Comparison of ENCODE assay signal across 8 cellular contexts in genomic region chr9:38620483-38621433, GRCh38. TPM values are rescaled to one million over a fixed set of nuclear protein-coding genes. Genes with fewer than 3 reads are reported as not detected.
DNase-seq lines count a peak whose midpoint lies in the region; ATAC-seq and TF ChIP-seq lines count a peak whose summit lies in the region.

ANKRD18A (minus strand) TSS chr9:38620596; CDS start chr9:38620285, 311 bp downstream.

- peaks cover 26% of the 10 kb centered on the region for H3K27me3 Mint-ChIP-seq in activated CD4-positive, alpha-beta T cell treated with anti-CD3 and anti-CD28 coated beads for 36 hours

- peak within 1 kb of the TSS; percentile 76 for H3K4me3 Mint-ChIP-seq in activated CD4-positive, alpha-beta T cell treated with anti-CD3 and anti-CD28 coated beads for 36 hours

- ATAC-seq in GM18502 (IDR thresholded peaks at IDR 0.05; ENCODE audit: poor library complexity, unreplicated experiment) (peak; percentile 78), HG02938 (IDR thresholded peaks at IDR 0.05; ENCODE audit: unreplicated experiment) (peak; percentile 63), left lung (peak; percentile 91)
- ATAC-seq in activated CD4-positive, alpha-beta T cell treated with anti-CD3 and anti-CD28 coated beads for 36 hours: peak; percentile 89

- peak within 1 kb of the TSS; percentile 83 for H3K27ac Mint-ChIP-seq in activated CD4-positive, alpha-beta T cell treated with anti-CD3 and anti-CD28 coated beads for 36 hours

- H3K4me1 Mint-ChIP-seq in activated CD4-positive, alpha-beta T cell treated with anti-CD3 and anti-CD28 coated beads for 36 hours: peaks cover 10% of the 10 kb centered on the region

- peak; percentile 54 for DNase-seq in NCI-H2107 treated with DMSO at 0.1 percent for 48 hours (lab: John Stamatoyannopoulos, UW; ENCODE audit: unreplicated experiment)
- DNase-seq in activated CD4-positive, alpha-beta T cell treated with anti-CD3 and anti-CD28 coated beads for 36 hours: peak; percentile 89
- peak; percentile 72 for DNase-seq in dermis blood vessel endothelial cell
- DNase-seq in left lung: peak; percentile 86 to 97
- DNase-seq in stimulated activated CD4-positive, alpha-beta T cell treated with anti-CD3 and anti-CD28 coated beads, Interleukin-1b, Interleukin-23, amount 100 ng/mL, for 48 hours: peak; percentile 86
- DNase-seq in KG1 (lab: John Stamatoyannopoulos, UW): no peak

- peak within 1 kb of the TSS; percentile 31 to 49 for H3K4me3 ChIP-seq in left lung

- H3K27me3 ChIP-seq in left lung: peaks cover 37 to 69% of the 10 kb centered on the region in 2 donors

- intact Hi-C loops in activated CD4-positive, alpha-beta T cell treated with anti-CD3 and anti-CD28 coated beads for 36 hours (cut with DNase I, micrococcal nuclease): loop anchor here in 1 of 2 experiments (2.0 to 5.0 kb wide), 2 partner anchors 62 to 552 kb away; partner anchors contain the start of gene SHB
- intact Hi-C loops in left lung (cut with DNase I): no loop called here

- no peaks in the 10 kb centered on the region for H3K36me3 ChIP-seq in left lung

- CTCF ChIA-PET in activated CD4-positive, alpha-beta T cell treated with anti-CD3 and anti-CD28 coated beads for 36 hours (lab: Charles Lee): interaction anchor here (0.6 kb wide), 1 partner anchor 627 kb away, joined by 3 read pairs; no protein-coding TSS in a partner anchor

- H3K27ac ChIP-seq in left lung: peak within 1 kb of the TSS; percentile 61 to 72

- H3K4me1 ChIP-seq in left lung: peaks cover 0 to 30% of the 10 kb centered on the region in 2 donors

- POLR2A ChIA-PET in activated CD4-positive, alpha-beta T cell treated with anti-CD3 and anti-CD28 coated beads for 36 hours (lab: Charles Lee): no interaction called here

- peaks cover 2% of the 10 kb centered on the region for H3K36me3 Mint-ChIP-seq in activated CD4-positive, alpha-beta T cell treated with anti-CD3 and anti-CD28 coated beads for 36 hours (ENCODE audit: low read depth)

- peaks cover 0 to 2% of the 10 kb centered on the region in 2 donors for H3K9me3 ChIP-seq in left lung

- H3K9me3 Mint-ChIP-seq in activated CD4-positive, alpha-beta T cell treated with anti-CD3 and anti-CD28 coated beads for 36 hours (ENCODE audit: low read depth): no peaks in the 10 kb centered on the region

- TF ChIP-seq CTCF in left lung (IDR thresholded peaks at IDR 0.05): peak; percentile 28 to 53

RNA-seq across cellular contexts. Expression of gene ANKRD18A, which starts in this region (rescaled TPM):
- total RNA-seq in activated CD4-positive, alpha-beta T cell treated with anti-CD3 and anti-CD28 coated beads for 36 hours: 1 to 10 TPM; 6.4 to 7.5 TPM
- total RNA-seq in dermis blood vessel endothelial cell (under 0.01 TPM in 1 of 2 replicates, not detected in the other), left lung (1 to 10 TPM; 5.4 to 7.0 TPM)

Comparison
In these comparisons a context has a peak if more than half of its experiments do, and no peak if none do; other contexts are left out.
1. Peak in DNase-seq in dermis blood vessel endothelial cell; RNA of the gene not detected or under 1 TPM.